ENCODE assay signal across 1 cellular context in the genomic region with DNA sequence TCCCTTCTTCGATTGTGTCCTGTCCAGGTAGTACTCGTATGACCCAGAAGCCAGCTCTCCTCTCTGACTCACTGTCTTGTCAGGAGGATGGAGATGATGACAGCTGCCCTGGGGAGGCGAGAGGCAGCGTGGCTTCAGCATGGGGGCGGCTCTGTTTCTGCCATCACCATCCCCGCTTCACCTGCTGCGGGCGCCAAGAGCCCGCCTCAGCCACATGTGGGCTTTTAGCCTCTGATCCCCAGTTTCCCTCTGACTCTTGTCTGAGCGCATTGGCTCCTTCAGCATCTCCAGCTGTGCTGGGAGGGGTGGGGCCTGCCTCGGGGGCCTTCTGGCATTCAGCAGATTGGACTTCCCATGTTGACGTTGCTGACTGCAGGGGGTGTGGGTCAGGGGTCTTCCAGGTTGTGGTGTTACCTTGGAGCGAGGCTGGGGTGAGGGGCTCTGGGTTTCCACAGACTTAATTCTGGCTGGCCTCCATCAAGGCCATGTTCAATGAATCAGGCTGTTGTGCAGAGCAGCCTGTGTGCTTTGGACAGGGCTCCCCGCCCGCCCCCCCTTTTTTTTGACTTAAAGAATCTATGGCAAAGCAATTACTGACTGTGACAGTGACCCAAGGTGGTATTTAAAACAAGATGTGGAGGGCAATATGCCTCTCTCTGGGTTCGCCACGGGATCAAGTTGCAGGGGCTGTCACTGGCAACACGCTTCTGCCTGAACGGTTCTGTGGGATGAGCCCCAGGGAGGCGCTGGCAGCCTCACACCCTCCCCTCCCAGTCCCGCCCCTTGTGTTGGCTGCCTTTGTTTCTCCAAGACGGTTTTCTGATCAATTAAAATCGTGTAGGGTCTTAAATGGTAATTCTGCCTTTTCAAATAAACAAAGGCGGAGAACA.
TF ChIP-seq lines count a peak whose summit lies in the region.

No MANE protein-coding gene starts in this region.

TF ChIP-seq in HepG2, 621 proteins besides CTCF, POLR2A, EP300 and RAD21 (continued from another document):
- peak; percentile 9; the same call in 1 of the 2 replicates for TF ChIP-seq PATZ1 (CRISPR knock-in tag; IDR thresholded peaks at IDR 0.05)
- TF ChIP-seq, protein P1, sequence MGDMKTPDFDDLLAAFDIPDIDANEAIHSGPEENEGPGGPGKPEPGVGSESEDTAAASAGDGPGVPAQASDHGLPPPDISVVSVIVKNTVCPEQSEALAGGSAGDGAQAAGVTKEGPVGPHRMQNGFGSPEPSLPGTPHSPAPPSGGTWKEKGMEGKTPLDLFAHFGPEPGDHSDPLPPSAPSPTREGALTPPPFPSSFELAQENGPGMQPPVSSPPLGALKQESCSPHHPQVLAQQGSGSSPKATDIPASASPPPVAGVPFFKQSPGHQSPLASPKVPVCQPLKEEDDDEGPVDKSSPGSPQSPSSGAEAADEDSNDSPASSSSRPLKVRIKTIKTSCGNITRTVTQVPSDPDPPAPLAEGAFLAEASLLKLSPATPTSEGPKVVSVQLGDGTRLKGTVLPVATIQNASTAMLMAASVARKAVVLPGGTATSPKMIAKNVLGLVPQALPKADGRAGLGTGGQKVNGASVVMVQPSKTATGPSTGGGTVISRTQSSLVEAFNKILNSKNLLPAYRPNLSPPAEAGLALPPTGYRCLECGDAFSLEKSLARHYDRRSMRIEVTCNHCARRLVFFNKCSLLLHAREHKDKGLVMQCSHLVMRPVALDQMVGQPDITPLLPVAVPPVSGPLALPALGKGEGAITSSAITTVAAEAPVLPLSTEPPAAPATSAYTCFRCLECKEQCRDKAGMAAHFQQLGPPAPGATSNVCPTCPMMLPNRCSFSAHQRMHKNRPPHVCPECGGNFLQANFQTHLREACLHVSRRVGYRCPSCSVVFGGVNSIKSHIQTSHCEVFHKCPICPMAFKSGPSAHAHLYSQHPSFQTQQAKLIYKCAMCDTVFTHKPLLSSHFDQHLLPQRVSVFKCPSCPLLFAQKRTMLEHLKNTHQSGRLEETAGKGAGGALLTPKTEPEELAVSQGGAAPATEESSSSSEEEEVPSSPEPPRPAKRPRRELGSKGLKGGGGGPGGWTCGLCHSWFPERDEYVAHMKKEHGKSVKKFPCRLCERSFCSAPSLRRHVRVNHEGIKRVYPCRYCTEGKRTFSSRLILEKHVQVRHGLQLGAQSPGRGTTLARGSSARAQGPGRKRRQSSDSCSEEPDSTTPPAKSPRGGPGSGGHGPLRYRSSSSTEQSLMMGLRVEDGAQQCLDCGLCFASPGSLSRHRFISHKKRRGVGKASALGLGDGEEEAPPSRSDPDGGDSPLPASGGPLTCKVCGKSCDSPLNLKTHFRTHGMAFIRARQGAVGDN (CRISPR knock-in tag; IDR thresholded peaks at IDR 0.05) = peak; percentile 2; the same call in 1 of the 2 replicates
- TF ChIP-seq, protein P2, sequence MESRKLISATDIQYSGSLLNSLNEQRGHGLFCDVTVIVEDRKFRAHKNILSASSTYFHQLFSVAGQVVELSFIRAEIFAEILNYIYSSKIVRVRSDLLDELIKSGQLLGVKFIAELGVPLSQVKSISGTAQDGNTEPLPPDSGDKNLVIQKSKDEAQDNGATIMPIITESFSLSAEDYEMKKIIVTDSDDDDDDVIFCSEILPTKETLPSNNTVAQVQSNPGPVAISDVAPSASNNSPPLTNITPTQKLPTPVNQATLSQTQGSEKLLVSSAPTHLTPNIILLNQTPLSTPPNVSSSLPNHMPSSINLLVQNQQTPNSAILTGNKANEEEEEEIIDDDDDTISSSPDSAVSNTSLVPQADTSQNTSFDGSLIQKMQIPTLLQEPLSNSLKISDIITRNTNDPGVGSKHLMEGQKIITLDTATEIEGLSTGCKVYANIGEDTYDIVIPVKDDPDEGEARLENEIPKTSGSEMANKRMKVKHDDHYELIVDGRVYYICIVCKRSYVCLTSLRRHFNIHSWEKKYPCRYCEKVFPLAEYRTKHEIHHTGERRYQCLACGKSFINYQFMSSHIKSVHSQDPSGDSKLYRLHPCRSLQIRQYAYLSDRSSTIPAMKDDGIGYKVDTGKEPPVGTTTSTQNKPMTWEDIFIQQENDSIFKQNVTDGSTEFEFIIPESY (CRISPR knock-in tag; IDR thresholded peaks at IDR 0.05) = peak; percentile 46; the same call in 1 of the 2 replicates
- TF ChIP-seq, protein P3, sequence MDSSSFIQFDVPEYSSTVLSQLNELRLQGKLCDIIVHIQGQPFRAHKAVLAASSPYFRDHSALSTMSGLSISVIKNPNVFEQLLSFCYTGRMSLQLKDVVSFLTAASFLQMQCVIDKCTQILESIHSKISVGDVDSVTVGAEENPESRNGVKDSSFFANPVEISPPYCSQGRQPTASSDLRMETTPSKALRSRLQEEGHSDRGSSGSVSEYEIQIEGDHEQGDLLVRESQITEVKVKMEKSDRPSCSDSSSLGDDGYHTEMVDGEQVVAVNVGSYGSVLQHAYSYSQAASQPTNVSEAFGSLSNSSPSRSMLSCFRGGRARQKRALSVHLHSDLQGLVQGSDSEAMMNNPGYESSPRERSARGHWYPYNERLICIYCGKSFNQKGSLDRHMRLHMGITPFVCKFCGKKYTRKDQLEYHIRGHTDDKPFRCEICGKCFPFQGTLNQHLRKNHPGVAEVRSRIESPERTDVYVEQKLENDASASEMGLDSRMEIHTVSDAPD (CRISPR knock-in tag; IDR thresholded peaks at IDR 0.05) = no peak
- TF ChIP-seq ZNF567 (CRISPR knock-in tag; IDR thresholded peaks at IDR 0.05; ENCODE audit: borderline replicate concordance) = no peak
- TF ChIP-seq SRSF1 (optimal IDR thresholded peaks at IDR 0.05; ENCODE audit: low read depth, low read length) = no peak
- TF ChIP-seq ZNF644 (CRISPR knock-in tag; IDR thresholded peaks at IDR 0.05; ENCODE audit: low read depth) = no peak
- TF ChIP-seq CC2D1A (CRISPR knock-in tag; IDR thresholded peaks at IDR 0.05) = no peak
TF ChIP-seq in HepG2: peak in this region for 4.
